1 cellular context compared by ENCODE assay signal in genomic region chr17:44105483-44105882, GRCh38.
A peak's percentile ranks its signal among the peaks of the same experiment; 100 is the strongest.
TF ChIP-seq lines count a peak whose summit lies in the region.

No MANE protein-coding gene starts in this region.

TF ChIP-seq in HepG2, 621 proteins besides CTCF, POLR2A, EP300 and RAD21:
- 0 out of 2 replicates have a peak, but pooled peaks have one; percentile 39 for TF ChIP-seq ZNF280B (CRISPR knock-in tag; IDR thresholded peaks at IDR 0.05; ENCODE audit: borderline replicate concordance)
- TF ChIP-seq TBX2 (CRISPR knock-in tag; IDR thresholded peaks at IDR 0.05; ENCODE audit: borderline replicate concordance): 0 out of 2 replicates have a peak, but pooled peaks have one; percentile 23
- TF ChIP-seq KDM5B (CRISPR knock-in tag; IDR thresholded peaks at IDR 0.05; ENCODE audit: borderline replicate concordance): 0 out of 2 replicates have a peak, but pooled peaks have one; percentile 38
- TF ChIP-seq ATF6 (CRISPR knock-in tag; conservative IDR thresholded peaks at IDR 0.05): no peak
- TF ChIP-seq ZNF660 (CRISPR knock-in tag; IDR thresholded peaks at IDR 0.05; ENCODE audit: borderline replicate concordance, low read depth): no peak
- peak; percentile 21; the same call in 1 of the 2 replicates for TF ChIP-seq ZNF687 (CRISPR knock-in tag; IDR thresholded peaks at IDR 0.05)
- 0 out of 2 replicates have a peak, but pooled peaks have one; percentile 2 for TF ChIP-seq ZZZ3 (CRISPR knock-in tag; IDR thresholded peaks at IDR 0.05; ENCODE audit: borderline replicate concordance)
- TF ChIP-seq CENPX (CRISPR knock-in tag; IDR thresholded peaks at IDR 0.05): no peak
